In the genomic region with DNA sequence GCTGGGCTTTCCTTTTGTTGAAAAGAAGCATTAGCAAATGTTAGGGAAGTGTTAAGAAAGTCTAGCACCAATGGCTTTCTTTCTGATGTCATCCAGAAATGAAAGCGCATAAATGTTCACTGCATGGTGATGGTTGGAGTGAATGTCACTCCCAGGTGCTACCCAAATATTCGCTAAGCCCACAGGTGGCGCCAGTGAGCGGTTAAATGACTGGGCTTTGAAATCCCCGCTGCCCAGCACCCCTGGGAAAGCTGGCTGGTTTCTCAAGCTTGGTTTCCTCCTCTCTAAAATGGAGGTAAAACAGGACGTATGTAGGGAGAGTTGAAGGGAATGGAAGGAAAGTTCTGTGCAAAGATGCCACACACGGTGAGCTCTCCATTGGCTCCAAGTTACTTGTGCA, we compare ENCODE assay signal across 9 cellular contexts.
DNase-seq lines count a peak whose midpoint lies in the region; ATAC-seq, FAIRE-seq and TF ChIP-seq lines count a peak whose summit lies in the region.
"Had no signal": no experiment of that assay in that cellular context is flagged by ENCODE, and none has a peak within 500 bp of the region (broad histone marks: within the 10 kb centered on the region; RNA-seq: fewer than 3 reads in every experiment).

No MANE protein-coding gene starts in this region.

- no peaks in the 10 kb centered on the region for H3K4me1 ChIP-seq in BE2C

- peak; percentile 76 for TF ChIP-seq CTCF in BE2C (IDR thresholded peaks at IDR 0.05; ENCODE audit: low read depth, low read length)
- 0 out of 2 replicates have a peak, but pooled peaks have one; percentile 10 for TF ChIP-seq CTCF in RWPE1 (conservative IDR thresholded peaks at IDR 0.05; ENCODE audit: low read depth)
- TF ChIP-seq CTCF in glutamatergic neuron (IDR thresholded peaks at IDR 0.05; ENCODE audit: partially characterized antibody, unreplicated experiment), result peak; percentile 68

- H3K27me3 ChIP-seq in BE2C, result no peaks in the 10 kb centered on the region

- H3K9me3 Mint-ChIP-seq in glutamatergic neuron (ENCODE audit: unreplicated experiment), result peaks cover 2% of the 10 kb centered on the region

- FAIRE-seq in urothelium cell line (lab: Jason Lieb, UNC), result no peak
- FAIRE-seq: endometrium had no signal

- peak; percentile 53 for ATAC-seq in GM19351 (IDR thresholded peaks at IDR 0.05; ENCODE audit: unreplicated experiment)
- no peak for ATAC-seq in GM21528 (IDR thresholded peaks at IDR 0.05; ENCODE audit: low FRiP score, unreplicated experiment)
- ATAC-seq in GM21360 (IDR thresholded peaks at IDR 0.05; ENCODE audit: unreplicated experiment), result no peak

- POLR2A ChIA-PET in RWPE1 (lab: Yijun Ruan, JAX; ENCODE audit: low non-redundant PET), result interaction anchor here (0.5 kb wide), 1 partner anchor 38 kb away, joined by 5 read pairs; no protein-coding TSS in a partner anchor

- CTCF ChIA-PET in RWPE1 (lab: Yijun Ruan, JAX), result interaction anchor here (0.6 to 1.5 kb wide), 4 partner anchors 9 to 1485 kb away, joined by 3 to 5 read pairs (median 3); no protein-coding TSS in a partner anchor

- no peaks in the 10 kb centered on the region for H3K36me3 ChIP-seq in BE2C

- no peak overlapping the region for H3K27ac ChIP-seq in RWPE1

- DNase-seq in BE2C (peak; percentile 70), RWPE1 (ENCODE audit: low spot score) (no peak), glutamatergic neuron (peak; percentile 77), urothelium cell line (ENCODE audit: low spot score) (peak; percentile 23), SIG-M5 treated with dmso at 0.1 percent for 504 hours (lab: John Stamatoyannopoulos, UW; ENCODE audit: unreplicated experiment) (no peak)

- H3K27ac Mint-ChIP-seq in glutamatergic neuron (ENCODE audit: unreplicated experiment), result no peak overlapping the region

- H3K9me3 ChIP-seq in BE2C, result no peaks in the 10 kb centered on the region

- no peaks in the 10 kb centered on the region for H3K4me1 Mint-ChIP-seq in glutamatergic neuron (ENCODE audit: low read depth, unreplicated experiment)

- H3K4me3 Mint-ChIP-seq in glutamatergic neuron (ENCODE audit: unreplicated experiment), result no peak overlapping the region

- no peaks in the 10 kb centered on the region for H3K36me3 Mint-ChIP-seq in glutamatergic neuron (ENCODE audit: unreplicated experiment)

- H3K4me3 ChIP-seq in BE2C (ENCODE audit: low read depth, low read length), result no peak overlapping the region

- peaks cover 1% of the 10 kb centered on the region for H3K27me3 Mint-ChIP-seq in glutamatergic neuron (ENCODE audit: unreplicated experiment)

Comparison
In these comparisons a context has a peak if more than half of its experiments do, and no peak if none do; other contexts are left out.
1. DNase-seq: peak in BE2C (single experiment), glutamatergic neuron (single experiment) and urothelium cell line (single experiment); none in RWPE1 (single experiment) and SIG-M5 treated with dmso at 0.1 percent for 504 hours (single experiment).
2. CTCF ChIP-seq: peak in every context shown above with its lines; median percentile 76 in BE2C; 68 in glutamatergic neuron; 10 in RWPE1.